In genomic region chr14:100424504-100425453, GRCh38 we compare ENCODE assay signal across 13 cellular contexts. TPM values are rescaled to one million over a fixed set of nuclear protein-coding genes. Genes with fewer than 3 reads are reported as not detected.
DNase-seq lines count a peak whose midpoint lies in the region; ATAC-seq, FAIRE-seq and TF ChIP-seq lines count a peak whose summit lies in the region.
"Had no signal": no experiment of that assay in that cellular context is flagged by ENCODE, and none has a peak within 500 bp of the region (broad histone marks: within the 10 kb centered on the region; RNA-seq: fewer than 3 reads in every experiment).

No MANE protein-coding gene starts in this region.

- H3K9me3 ChIP-seq in A549 (no peaks in the 10 kb centered on the region), PC-9 (ENCODE audit: insufficient read depth, low read depth) (no peaks in the 10 kb centered on the region)

- intact Hi-C loops in Calu3 (cut with micrococcal nuclease; ENCODE audit: unreplicated experiment) (no loop called here), PC-9 (cut with micrococcal nuclease; ENCODE audit: unreplicated experiment) (no loop called here)

- no peaks in the 10 kb centered on the region for H3K27me3 Mint-ChIP-seq in Calu3 (ENCODE audit: unreplicated experiment)

- CTCF ChIA-PET in A549 (lab: Yijun Ruan, JAX) = interaction anchor here (1.3 to 14.8 kb wide), 6 partner anchors 7 to 228 kb away, joined by 3 to 292 read pairs (median 14); no protein-coding TSS in a partner anchor
- CTCF ChIA-PET in Calu3 (lab: Charles Lee) = interaction anchor here (0.6 to 2.1 kb wide), 2 partner anchors 10 to 15 kb away, joined by 3 to 4 read pairs; no protein-coding TSS in a partner anchor
- CTCF ChIA-PET in PC-9 (lab: Charles Lee) = no interaction called here

- TF ChIP-seq CTCF in A549 (IDR thresholded peaks at IDR 0.05) (no peak), Calu3 (IDR thresholded peaks at IDR 0.05; ENCODE audit: unreplicated experiment) (no peak), PC-9 (conservative IDR thresholded peaks at IDR 0.05) (no peak), foreskin keratinocyte (conservative IDR thresholded peaks at IDR 0.05) (no peak)

- no peak overlapping the region for H3K4me3 Mint-ChIP-seq in Calu3 (ENCODE audit: low read depth, unreplicated experiment)
- H3K4me3 Mint-ChIP-seq: GM23338 had no signal

- peak overlapping the region; percentile 12; the same call in 1 of the 3 replicates for H3K4me2 ChIP-seq in A549
- 0 out of 2 replicates have a peak overlapping the region, but pooled peaks have one; percentile 7 for H3K4me2 ChIP-seq in PC-9
- H3K4me2 ChIP-seq: GM23338 had no signal

- H3K36me3 ChIP-seq in PC-9 (ENCODE audit: low read depth) = no peaks in the 10 kb centered on the region

- peaks cover 10% of the 10 kb centered on the region; the same call in 1 of the 2 replicates for H3F3A ChIP-seq in PC-9 (ENCODE audit: insufficient read depth, low read depth)

- peaks cover 4% of the 10 kb centered on the region; the same call in 1 of the 2 replicates for H4K20me1 ChIP-seq in PC-9 (ENCODE audit: insufficient read depth)

- no peak for FAIRE-seq in A549 (lab: Jason Lieb, UNC)
- FAIRE-seq: TTC549 had no signal

- TF ChIP-seq RAD21 in A549 (conservative IDR thresholded peaks at IDR 0.05 in 1 of 2, IDR thresholded peaks at IDR 0.05 in 1 of 2) = no peak

- DNase-seq in A549 (ENCODE audit: low read depth in 1 of 2, low spot score in 1 of 2) = no peak
- peak; percentile 28 for DNase-seq in Calu3
- peak; percentile 11 to 66 for DNase-seq in PC-9
- no peak for DNase-seq in foreskin keratinocyte
- no peak for DNase-seq in NCI-H2081 (lab: John Stamatoyannopoulos, UW)
- DNase-seq in NCI-H1105 treated with DMSO at 0.1 percent for 48 hours (lab: John Stamatoyannopoulos, UW) = no peak
- no peak for DNase-seq in NCI-H446 (lab: John Stamatoyannopoulos, UW)
- DNase-seq: erythroblast, midbrain, NCI-H2107 had no signal

- peaks cover 10% of the 10 kb centered on the region for H3K4me1 Mint-ChIP-seq in Calu3 (ENCODE audit: low read depth, unreplicated experiment)

- no peak for TF ChIP-seq EP300 in A549 (IDR thresholded peaks at IDR 0.05)

- H3K27ac ChIP-seq in A549 (peak overlapping the region; percentile 4 to 50; a peak in 3 of 6 replicates), PC-9 (no peak overlapping the region), foreskin keratinocyte (no peak overlapping the region)

- no peaks in the 10 kb centered on the region for H3K9me3 Mint-ChIP-seq in Calu3 (ENCODE audit: low read depth, unreplicated experiment)
- H3K9me3 Mint-ChIP-seq: GM23338 had no signal

- no peaks in the 10 kb centered on the region for H3K79me2 ChIP-seq in PC-9 (ENCODE audit: low read depth)

- peaks cover 24% of the 10 kb centered on the region for H3K4me1 ChIP-seq in A549
- H3K4me1 ChIP-seq in PC-9 (replicated peaks; ENCODE audit: insufficient read depth) = peaks cover 17% of the 10 kb centered on the region
- no peaks in the 10 kb centered on the region for H3K4me1 ChIP-seq in foreskin keratinocyte

- H3K27me3 ChIP-seq in PC-9 (ENCODE audit: insufficient read depth, low read depth) (no peaks in the 10 kb centered on the region), foreskin keratinocyte (no peaks in the 10 kb centered on the region)

- no peak overlapping the region for H3K27ac Mint-ChIP-seq in Calu3 (ENCODE audit: unreplicated experiment)
- H3K27ac Mint-ChIP-seq: GM23338 had no signal

- H3K36me3 Mint-ChIP-seq in Calu3 (ENCODE audit: insufficient read depth, unreplicated experiment) = no peaks in the 10 kb centered on the region

- H3K4me3 ChIP-seq in A549 (no peak overlapping the region), PC-9 (no peak overlapping the region)
- H3K4me3 ChIP-seq: GM23338 had no signal

- H3K9me2 ChIP-seq in PC-9 (ENCODE audit: insufficient read depth) = no peaks in the 10 kb centered on the region

- ATAC-seq in A549 (no peak), foreskin keratinocyte (peak; percentile 40), GM19397 (IDR thresholded peaks at IDR 0.05; ENCODE audit: unreplicated experiment) (no peak)

- BruUV-seq in Calu3 (replicated peaks; lab: Mats Ljungman, UMichigan) = no TSS peak
- no TSS peak for BruUV-seq in PC-9 (replicated peaks; lab: Mats Ljungman, UMichigan)

- 93% methylated on average over 6 of the region's 6 CpGs for WGBS in A549 (ENCODE audit: missing lambda C conversion rate)

- no peak for TF ChIP-seq POLR2A in A549 (IDR thresholded peaks at IDR 0.05; ENCODE audit: low read length)

- POLR2A ChIA-PET in A549 (lab: Yijun Ruan, JAX) (no interaction called here), PC-9 (lab: Charles Lee; ENCODE audit: unreplicated experiment) (no interaction called here)

- H2AFZ ChIP-seq in PC-9 = no peak overlapping the region
- H2AFZ ChIP-seq: GM23338 had no signal

TF ChIP-seq in A549, 52 proteins besides CTCF, POLR2A, EP300 and RAD21:
- TF ChIP-seq HOXB13 (CRISPR knock-in tag; IDR thresholded peaks at IDR 0.05; ENCODE audit: low read depth) = no peak
- no peak for TF ChIP-seq E2F6 (IDR thresholded peaks at IDR 0.05; ENCODE audit: borderline replicate concordance, low read depth)
TF ChIP-seq in A549: peak in this region for 0.

RNA-seq across cellular contexts. Expression of gene WDR25, which starts 48.5 kb away (rescaled TPM):
- polyA plus RNA-seq in A549 (2011; rRNA removed) = 7.8 and 8.9 TPM in 2 replicates
- polyA plus RNA-seq in A549 (2012; cell fraction: cytosol; rRNA removed) = 8.0 and 9.7 TPM in 2 replicates
- polyA plus RNA-seq in A549 (2012; cell fraction: nucleus; rRNA removed) = 13.9 and 17.7 TPM in 2 replicates
- polyA plus RNA-seq in A549 (2017; fragmentation: RNase III; extraction: RNeasy Plus Mini Kit Qiagen cat#74134 plus additional on column Dnase treatment) = 6.2 to 7.0 TPM (median 6.8 TPM) in 3 replicates
- polyA minus RNA-seq in A549 (2011; rRNA and poly(A)+ RNA removed) = 10.3 and 11.0 TPM in 2 replicates
- total RNA-seq in Calu3 (2022) = 12.5 and 16.4 TPM in 2 replicates
- 2.4 and 4.4 TPM in 2 replicates for total RNA-seq in PC-9 (2021)
- 7.0 and 7.6 TPM in 2 replicates for total RNA-seq in foreskin keratinocyte
- 6.2 and 6.4 TPM in 2 replicates for polyA plus RNA-seq in foreskin keratinocyte

Comparison
In these comparisons a context has a peak if more than half of its experiments do, and no peak if none do; other contexts are left out.
1. DNase-seq: peak in Calu3 (single experiment) and PC-9 (2 of 2); none in A549 (0 of 2), foreskin keratinocyte (0 of 2), NCI-H2081 (0 of 2), NCI-H1105 treated with DMSO at 0.1 percent for 48 hours (single experiment) and NCI-H446 (0 of 2).
2. H3K27ac ChIP-seq: peak in A549 (2 of 2); none in PC-9 (single experiment) and foreskin keratinocyte (single experiment).